ENCODE assay signal across 19 cellular contexts in the genomic region with DNA sequence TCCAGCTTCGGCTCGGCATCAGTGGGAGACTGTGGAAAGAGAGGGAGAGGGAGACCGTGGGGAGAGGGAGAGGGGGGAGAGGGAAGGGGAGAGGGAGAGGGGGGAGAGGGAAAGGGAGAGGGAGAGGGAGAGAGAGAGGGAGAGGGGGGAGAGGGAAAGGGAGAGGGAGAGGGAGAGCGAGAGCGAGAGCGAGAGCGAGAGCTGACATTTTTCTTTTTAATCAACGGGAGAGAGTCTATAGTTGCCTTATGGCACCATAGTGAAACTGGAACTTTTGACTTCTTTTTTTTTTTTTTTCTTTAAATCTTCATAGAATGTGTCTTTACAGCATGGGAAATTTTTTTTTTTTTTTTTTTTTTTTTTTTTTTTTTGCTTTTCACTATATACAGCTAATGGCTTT.
"Had no signal": no experiment of that assay in that cellular context is flagged by ENCODE, and none has a peak within 500 bp of the region (broad histone marks: within the 10 kb centered on the region; RNA-seq: fewer than 3 reads in every experiment).

No MANE protein-coding gene starts in this region.

- FAIRE-seq: bronchial epithelial cell, small intestine, TTC549 had no signal

- H3K4me3 ChIP-seq: coronary artery, esophagus squamous epithelium, gastrocnemius medialis, left lung, stomach, suprapubic skin, transverse colon, uterus had no signal

- H3K79me2 ChIP-seq: parathyroid adenoma had no signal

- H3K27ac ChIP-seq: coronary artery, esophagus squamous epithelium, gastrocnemius medialis, left lung, neutrophil, parathyroid adenoma, stomach, suprapubic skin, transverse colon, uterus had no signal

- H3K9ac ChIP-seq: parathyroid adenoma had no signal

- H3K4me1 ChIP-seq: left lung, parathyroid adenoma, suprapubic skin, uterus had no signal

- H2AFZ ChIP-seq: parathyroid adenoma had no signal

- DNase-seq: activated CD4-positive, alpha-beta T cell treated with anti-CD3 and anti-CD28 coated beads for 1 hour; activated CD4-positive, alpha-beta T cell treated with anti-CD3 and anti-CD28 coated beads, Interleukin-2, amount 50 U/mL, for 1 hour; activated CD8-positive, alpha-beta T cell treated with anti-CD3 and anti-CD28 coated beads, Interleukin-2, amount 10 ng/mL, durations not matched to agents 7 days and 5 days; esophagus squamous epithelium; gastrocnemius medialis; hippocampal formation; natural killer cell; small intestine; stimulated activated CD4-positive, alpha-beta T cell treated with anti-CD3 and anti-CD28 coated beads, Interleukin-2, amount 100 ng/mL, for 24 hours; stomach; transverse colon; uterus had no signal

- H3K9me3 ChIP-seq: esophagus squamous epithelium, gastrocnemius medialis, left lung, neutrophil, stomach, suprapubic skin, transverse colon, uterus had no signal

- H3K36me3 ChIP-seq: esophagus squamous epithelium, gastrocnemius medialis, left lung, neutrophil, suprapubic skin, transverse colon, uterus had no signal

- H3K27me3 ChIP-seq: esophagus squamous epithelium, gastrocnemius medialis, left lung, neutrophil, stomach, suprapubic skin, transverse colon, uterus had no signal
